ENCODE assay signal across 8 cellular contexts in genomic region chr16:89658221-89658879, GRCh38. TPM values are rescaled to one million over a fixed set of nuclear protein-coding genes. Genes with fewer than 3 reads are reported as not detected.
A peak's percentile ranks its signal among the peaks of the same experiment; 100 is the strongest.
DNase-seq lines count a peak whose midpoint lies in the region; ATAC-seq and TF ChIP-seq lines count a peak whose summit lies in the region.

No MANE protein-coding gene starts in this region.

- peak; percentile 45 for DNase-seq in activated CD4-positive, alpha-beta T cell treated with anti-CD3 and anti-CD28 coated beads for 48 hours
- no peak for DNase-seq in activated CD4-positive, alpha-beta T cell treated with anti-CD3 and anti-CD28 coated beads for 4 hours
- DNase-seq in dermis blood vessel endothelial cell, result peak; percentile 33
- no peak for DNase-seq in NK-92 treated with Interleukin-12 subunit alpha and Interleukin-12 subunit beta, amount 100 ng/mL, for 24 hours (lab: John Stamatoyannopoulos, UW)
- DNase-seq in NCI-H128 (lab: John Stamatoyannopoulos, UW; ENCODE audit: unreplicated experiment), result no peak

- H3K27me3 ChIP-seq in OCI-LY3 (ENCODE audit: low read depth, low read length), result no peaks in the 10 kb centered on the region
- H3K27me3 ChIP-seq in mononuclear cell (ENCODE audit: insufficient read depth, low read length), result no peaks in the 10 kb centered on the region

- peak overlapping the region; percentile 87 for H3K4me2 ChIP-seq in OCI-LY3 (ENCODE audit: low read length)

- H4K20me1 ChIP-seq in OCI-LY3 (ENCODE audit: insufficient read depth, low read length), result no peaks in the 10 kb centered on the region

- H3K36me3 ChIP-seq in OCI-LY3 (replicated peaks; ENCODE audit: low read depth, low read length), result peaks cover 17% of the 10 kb centered on the region

- ATAC-seq in HG02571 (IDR thresholded peaks at IDR 0.05; ENCODE audit: unreplicated experiment), result no peak

- H3K4me1 ChIP-seq in OCI-LY3 (ENCODE audit: low read length), result peaks cover 10% of the 10 kb centered on the region
- H3K4me1 ChIP-seq in mononuclear cell (ENCODE audit: insufficient read depth, low read length), result peaks cover 27% of the 10 kb centered on the region

- peak overlapping the region; percentile 95 for H3K9ac ChIP-seq in OCI-LY3 (ENCODE audit: low read length)

- no peaks in the 10 kb centered on the region for H3K9me3 ChIP-seq in OCI-LY3 (ENCODE audit: insufficient read depth, low read length)
- no peaks in the 10 kb centered on the region for H3K9me3 ChIP-seq in mononuclear cell (ENCODE audit: low read depth, low read length)

- peak overlapping the region; percentile 81 for H2AFZ ChIP-seq in OCI-LY3 (ENCODE audit: low read depth, low read length)

- H3K4me3 ChIP-seq in OCI-LY3 (ENCODE audit: low read length) (peak overlapping the region; percentile 95), mononuclear cell (ENCODE audit: low read length) (peak overlapping the region; percentile 92)

- H3K27ac ChIP-seq in OCI-LY3 (ENCODE audit: low read length), result peak overlapping the region; percentile 41

- H3K79me2 ChIP-seq in OCI-LY3 (ENCODE audit: low read length), result peaks cover 44% of the 10 kb centered on the region

- no peak for TF ChIP-seq CTCF in OCI-LY3 (IDR thresholded peaks at IDR 0.05; ENCODE audit: low read depth, low read length)

RNA-seq across cellular contexts. Expression of gene SPATA33, which starts 0.7 kb away (rescaled TPM):
- total RNA-seq in dermis blood vessel endothelial cell (2.0 and 4.1 TPM in 2 replicates), mononuclear cell (1.3 TPM)

RNA-seq across cellular contexts. Expression of gene CHMP1A, which starts 0.8 kb away (rescaled TPM):
- total RNA-seq in dermis blood vessel endothelial cell (117 and 139 TPM in 2 replicates), mononuclear cell (33.5 TPM)

RNA-seq across cellular contexts. Expression of gene CDK10, which starts 28.1 kb away (rescaled TPM):
- total RNA-seq in dermis blood vessel endothelial cell (48.2 and 71.1 TPM in 2 replicates), mononuclear cell (12.7 TPM)

RNA-seq across cellular contexts. Expression of gene SPATA2L, which starts 43.2 kb away (rescaled TPM):
- total RNA-seq in dermis blood vessel endothelial cell (19.1 and 36.6 TPM in 2 replicates), mononuclear cell (10.6 TPM)

RNA-seq across cellular contexts. Expression of gene DPEP1, which starts 44.9 kb away (rescaled TPM):
- 1.0 and 2.7 TPM in 2 replicates for total RNA-seq in dermis blood vessel endothelial cell
- not detected for total RNA-seq in mononuclear cell

Comparison
In these comparisons a context has a peak if more than half of its experiments do, and no peak if none do; other contexts are left out.
1. DNase-seq: peak in activated CD4-positive, alpha-beta T cell treated with anti-CD3 and anti-CD28 coated beads for 48 hours (single experiment) and dermis blood vessel endothelial cell (single experiment); none in activated CD4-positive, alpha-beta T cell treated with anti-CD3 and anti-CD28 coated beads for 4 hours (0 of 2), NK-92 treated with Interleukin-12 subunit alpha and Interleukin-12 subunit beta, amount 100 ng/mL, for 24 hours (single experiment) and NCI-H128 (single experiment).